8 cellular contexts compared by ENCODE assay signal in the genomic region with DNA sequence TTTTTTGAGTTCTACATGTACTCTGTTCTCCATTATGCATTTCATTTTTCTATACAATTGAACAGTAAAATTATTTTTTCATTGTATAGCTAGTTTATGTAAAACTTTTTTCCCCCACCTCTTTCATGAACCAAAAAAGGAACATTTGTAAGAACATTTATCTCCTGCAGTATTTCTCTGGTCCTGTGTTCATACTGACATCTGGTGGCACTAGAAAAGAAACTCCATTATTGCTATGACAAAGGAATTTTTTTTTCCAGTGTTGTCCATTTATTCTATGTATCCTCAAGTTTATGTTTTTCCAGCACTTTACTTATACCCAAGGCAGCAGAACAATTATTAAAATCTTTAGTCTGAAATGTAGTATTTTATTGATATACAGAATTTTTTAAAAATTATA. TPM values are rescaled to one million over a fixed set of nuclear protein-coding genes. Genes with fewer than 3 reads are reported as not detected.
DNase-seq lines count a peak whose midpoint lies in the region; ATAC-seq, FAIRE-seq and TF ChIP-seq lines count a peak whose summit lies in the region.

No MANE protein-coding gene starts in this region.

- H3K4me1 Mint-ChIP-seq in immature natural killer cell: peaks cover 6 to 8% of the 10 kb centered on the region in 2 donors

- no peak for ATAC-seq in GM21447 (IDR thresholded peaks at IDR 0.05; ENCODE audit: unreplicated experiment)

- no peaks in the 10 kb centered on the region for H3K27me3 ChIP-seq in BE2C

- FAIRE-seq in kidney (lab: Jason Lieb, UNC): no peak

- no peak overlapping the region for H3K4me3 Mint-ChIP-seq in immature natural killer cell

- H3K36me3 ChIP-seq in BE2C (no peaks in the 10 kb centered on the region), kidney (ENCODE audit: control insufficient read depth in 1 of 2, insufficient read depth in 2 of 2, low read length in 2 of 2) (peaks cover 0 to 2% of the 10 kb centered on the region in 2 donors)

- H3K36me3 Mint-ChIP-seq in immature natural killer cell: peaks cover 0 to 12% (median 12%) of the 10 kb centered on the region in 3 donors

- H3K27ac Mint-ChIP-seq in immature natural killer cell: no peak overlapping the region

- TF ChIP-seq CTCF in BE2C (IDR thresholded peaks at IDR 0.05; ENCODE audit: low read depth, low read length) (peak; percentile 38), kidney (IDR thresholded peaks at IDR 0.05; ENCODE audit: borderline replicate concordance, extremely low read depth, insufficient read depth) (peak; percentile 5)

- H3K9me3 Mint-ChIP-seq in immature natural killer cell: no peaks in the 10 kb centered on the region

- no peak overlapping the region for H3K27ac ChIP-seq in kidney (ENCODE audit: low read depth in 2 of 2, low read length in 2 of 2)

- DNase-seq in BE2C (no peak), HT-29 (ENCODE audit: low spot score) (peak; percentile 9), SW 1271 (lab: John Stamatoyannopoulos, UW) (peak; percentile 3 to 14), kidney (no peak), immature natural killer cell (no peak), amygdala (lab: John Stamatoyannopoulos, UW) (no peak)
- DNase-seq in activated CD8-positive, alpha-beta memory T cell treated with anti-CD3 and anti-CD28 coated beads, Interleukin-2, amount 50 U/mL, for 48 hours: no peak

- intact Hi-C loops in kidney (cut with DNase I): no loop called here

- no peaks in the 10 kb centered on the region for H3K27me3 Mint-ChIP-seq in immature natural killer cell (ENCODE audit: low read depth in 3 of 3)

- H3K4me3 ChIP-seq in BE2C (ENCODE audit: low read depth, low read length): no peak overlapping the region
- no peak overlapping the region for H3K4me3 ChIP-seq in kidney (ENCODE audit: low read length in 2 of 2)

- H3K9me3 ChIP-seq in BE2C (no peaks in the 10 kb centered on the region), kidney (ENCODE audit: control insufficient read depth in 1 of 2, low read length in 2 of 2) (no peaks in the 10 kb centered on the region)

- no peaks in the 10 kb centered on the region for H3K4me1 ChIP-seq in BE2C
- no peaks in the 10 kb centered on the region for H3K4me1 ChIP-seq in kidney (ENCODE audit: control insufficient read depth in 1 of 2, insufficient read depth in 1 of 2, low read depth in 1 of 2, low read length in 2 of 2)

- H3K9ac ChIP-seq in kidney (ENCODE audit: low read length in 2 of 2): no peak overlapping the region

RNA-seq across cellular contexts. Expression of a gene that starts 27.4 kb away (rescaled TPM):
- 2.1 TPM for polyA plus RNA-seq in BE2C (2012; ENCODE audit: insufficient read depth, insufficient read length, low read depth)
- total RNA-seq in HT-29 (2014; rRNA removed; shearing (Covaris generic)): 10.3 and 11.7 TPM in 2 replicates
- 1.6 TPM for total RNA-seq in kidney
- polyA plus RNA-seq in kidney (ENCODE audit: insufficient read depth, low read depth, low replicate concordance) (3.7 TPM), immature natural killer cell (1 to 10 TPM; 2.3 to 4.3 (median 3.0) TPM)

RNA-seq across cellular contexts. Expression of a gene that starts 46.6 kb away (rescaled TPM):
- polyA plus RNA-seq in BE2C (2012; ENCODE audit: insufficient read depth, insufficient read length, low read depth): 7.5 TPM
- 6.3 and 9.5 TPM in 2 replicates for total RNA-seq in HT-29 (2014; rRNA removed; shearing (Covaris generic))
- 20.1 TPM for total RNA-seq in kidney
- polyA plus RNA-seq in kidney (ENCODE audit: insufficient read depth, low read depth, low replicate concordance) (8.0 TPM), immature natural killer cell (10 to 100 TPM; 13.0 to 15.2 (median 13.4) TPM)

RNA-seq across cellular contexts. Expression of a gene that starts 46.7 kb away (rescaled TPM):
- polyA plus RNA-seq in BE2C (2012; ENCODE audit: insufficient read depth, insufficient read length, low read depth): 13.0 TPM
- 34.5 and 39.4 TPM in 2 replicates for total RNA-seq in HT-29 (2014; rRNA removed; shearing (Covaris generic))
- total RNA-seq in kidney: 43.7 TPM
- polyA plus RNA-seq in kidney (ENCODE audit: insufficient read depth, low read depth, low replicate concordance) (39.9 TPM), immature natural killer cell (10 to 100 TPM; 43.2 to 94.3 (median 46.0) TPM)

Comparison
In these comparisons a context has a peak if more than half of its experiments do, and no peak if none do; other contexts are left out.
1. DNase-seq: peak in HT-29 (single experiment) and SW 1271 (2 of 2); none in BE2C (single experiment), kidney (single experiment), immature natural killer cell (0 of 3), amygdala (0 of 56) and activated CD8-positive, alpha-beta memory T cell treated with anti-CD3 and anti-CD28 coated beads, Interleukin-2, amount 50 U/mL, for 48 hours (single experiment).